ENCODE assay signal across 8 cellular contexts in genomic region chr2:75403991-75404428, GRCh38.
DNase-seq lines count a peak whose midpoint lies in the region; ATAC-seq and TF ChIP-seq lines count a peak whose summit lies in the region.

No MANE protein-coding gene starts in this region.

- no peaks in the 10 kb centered on the region for H4K20me1 ChIP-seq in GM23248 (ENCODE audit: insufficient read depth)

- no peak overlapping the region for H2AFZ ChIP-seq in GM23248

- no peaks in the 10 kb centered on the region for H3K9me3 ChIP-seq in GM23248 (ENCODE audit: low read depth)
- H3K9me3 ChIP-seq in SK-N-MC (ENCODE audit: low read depth, low read length): no peaks in the 10 kb centered on the region
- H3K9me3 ChIP-seq in esophagus muscularis mucosa: no peaks in the 10 kb centered on the region

- in situ Hi-C loops in GM23248 (cut with MboI): loop anchor here (10.0 kb wide), 1 partner anchor 489 kb away; no protein-coding TSS in a partner anchor

- no peak for ATAC-seq in GM21360 (IDR thresholded peaks at IDR 0.05; ENCODE audit: unreplicated experiment)

- H3K4me1 ChIP-seq in GM23248 (ENCODE audit: insufficient read depth): no peaks in the 10 kb centered on the region
- H3K4me1 ChIP-seq in esophagus muscularis mucosa: no peaks in the 10 kb centered on the region

- no peak for TF ChIP-seq POLR2A in esophagus muscularis mucosa (IDR thresholded peaks at IDR 0.05; ENCODE audit: low read depth)

- TF ChIP-seq EP300 in esophagus muscularis mucosa (IDR thresholded peaks at IDR 0.05): no peak

- H3K4me2 ChIP-seq in GM23248 (ENCODE audit: unreplicated experiment): no peak overlapping the region

- H3K36me3 Mint-ChIP-seq in neural crest cell (ENCODE audit: low read depth): no peaks in the 10 kb centered on the region

- peak; percentile 70 for TF ChIP-seq CTCF in LNCaP clone FGC (IDR thresholded peaks at IDR 0.05; ENCODE audit: control insufficient read depth, extremely low read depth, insufficient read depth)
- TF ChIP-seq CTCF in esophagus muscularis mucosa (IDR thresholded peaks at IDR 0.05): peak; percentile 57 to 74 (median 62)
- TF ChIP-seq CTCF in neural crest cell (conservative IDR thresholded peaks at IDR 0.05): peak; percentile 88

- H3K4me3 Mint-ChIP-seq in neural crest cell: no peak overlapping the region

- H3K9me2 ChIP-seq in GM23248 (ENCODE audit: insufficient read depth): no peaks in the 10 kb centered on the region

- H3K9ac ChIP-seq in GM23248: no peak overlapping the region
- no peak overlapping the region for H3K9ac ChIP-seq in SK-N-MC (ENCODE audit: insufficient read length)

- peaks cover 17% of the 10 kb centered on the region for H3K27me3 Mint-ChIP-seq in neural crest cell (ENCODE audit: low read depth)

- no peaks in the 10 kb centered on the region for H3F3A ChIP-seq in GM23248 (ENCODE audit: insufficient read depth)

- intact Hi-C loops in esophagus muscularis mucosa (cut with DNase I): loop anchor here (2.0 kb wide), 1 partner anchor 485 kb away; no protein-coding TSS in a partner anchor

- no peaks in the 10 kb centered on the region for H3K79me2 ChIP-seq in GM23248 (ENCODE audit: insufficient read depth)

- H3K27me3 ChIP-seq in GM23248 (replicated peaks; ENCODE audit: insufficient read depth): no peaks in the 10 kb centered on the region
- H3K27me3 ChIP-seq in esophagus muscularis mucosa: peaks cover 0 to 19% (median 0%) of the 10 kb centered on the region in 4 donors

- no peak overlapping the region for H3K27ac ChIP-seq in GM23248
- H3K27ac ChIP-seq in SK-N-MC: no peak overlapping the region
- H3K27ac ChIP-seq in esophagus muscularis mucosa (replicated peaks in 1 of 4): no peak overlapping the region

- H3K4me1 Mint-ChIP-seq in neural crest cell: peaks cover 32% of the 10 kb centered on the region

- WGBS in GM23248 (ENCODE audit: low coverage in 1 of 2, low lambda C conversion rate in 2 of 2, missing lambda C conversion rate in 2 of 2), 2 experiments: 12% methylated on average over 9 of the region's 9 CpGs
- 29% methylated on average over 9 of the region's 9 CpGs for WGBS in esophagus muscularis mucosa

- no peaks in the 10 kb centered on the region for H3K9me3 Mint-ChIP-seq in neural crest cell

- peak; percentile 28 for DNase-seq in DMS79 treated with DMSO at 0.1 percent for 48 hours (lab: John Stamatoyannopoulos, UW)
- no peak for DNase-seq in DMS79 (lab: John Stamatoyannopoulos, UW)
- DNase-seq in GM23248: peak; percentile 69
- DNase-seq in LNCaP clone FGC (ENCODE audit: low read depth): no peak
- peak; percentile 44 for DNase-seq in SK-N-MC (ENCODE audit: low read depth, low spot score)
- DNase-seq in esophagus muscularis mucosa (ENCODE audit: extremely low spot score): no peak
- DNase-seq in neural crest cell (ENCODE audit: low read depth, low spot score): no peak

- H3K36me3 ChIP-seq in GM23248 (ENCODE audit: low read depth) (no peaks in the 10 kb centered on the region), SK-N-MC (ENCODE audit: insufficient read depth, low read length) (no peaks in the 10 kb centered on the region), esophagus muscularis mucosa (no peaks in the 10 kb centered on the region)

- H3K4me3 ChIP-seq in GM23248 (no peak overlapping the region), LNCaP clone FGC (ENCODE audit: low read depth, low read length) (no peak overlapping the region), SK-N-MC (no peak overlapping the region), esophagus muscularis mucosa (no peak overlapping the region)

- no peak overlapping the region for H3K27ac Mint-ChIP-seq in neural crest cell (ENCODE audit: unreplicated experiment)

Comparison
In these comparisons a context has a peak if more than half of its experiments do, and no peak if none do; other contexts are left out.
1. DNase-seq: peak in DMS79 treated with DMSO at 0.1 percent for 48 hours (single experiment), GM23248 (single experiment) and SK-N-MC (single experiment); none in DMS79 (single experiment), LNCaP clone FGC (single experiment), esophagus muscularis mucosa (single experiment) and neural crest cell (single experiment).
2. Peak in every context shown above with its lines, with median percentiles within 50 percentile points of each other: CTCF ChIP-seq.